ENCODE assay signal across 1 cellular context in the genomic region with DNA sequence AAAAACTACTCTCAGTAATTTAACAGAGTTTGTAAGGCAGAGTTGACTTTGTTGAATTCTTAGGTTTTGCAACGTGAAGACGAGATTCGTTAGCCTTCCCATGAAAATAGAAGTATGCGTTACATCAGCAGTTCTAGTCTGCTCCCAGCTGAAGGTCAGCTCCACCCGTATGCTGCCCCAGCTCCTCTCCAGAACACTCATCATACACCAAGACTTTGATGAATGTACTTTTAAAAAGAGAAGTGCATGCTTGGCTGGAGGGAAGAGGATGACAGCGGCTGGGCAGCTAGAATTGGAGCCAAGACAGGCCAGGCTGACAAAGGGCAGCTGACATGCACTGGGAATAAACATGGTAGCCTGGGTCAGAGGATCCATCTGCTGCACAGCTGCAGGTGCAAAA.
TF ChIP-seq lines count a peak whose summit lies in the region.

No MANE protein-coding gene starts in this region.

TF ChIP-seq in GM23338, 12 proteins besides CTCF, POLR2A, EP300 and RAD21 (continued from another document):
- TF ChIP-seq, protein P1, sequence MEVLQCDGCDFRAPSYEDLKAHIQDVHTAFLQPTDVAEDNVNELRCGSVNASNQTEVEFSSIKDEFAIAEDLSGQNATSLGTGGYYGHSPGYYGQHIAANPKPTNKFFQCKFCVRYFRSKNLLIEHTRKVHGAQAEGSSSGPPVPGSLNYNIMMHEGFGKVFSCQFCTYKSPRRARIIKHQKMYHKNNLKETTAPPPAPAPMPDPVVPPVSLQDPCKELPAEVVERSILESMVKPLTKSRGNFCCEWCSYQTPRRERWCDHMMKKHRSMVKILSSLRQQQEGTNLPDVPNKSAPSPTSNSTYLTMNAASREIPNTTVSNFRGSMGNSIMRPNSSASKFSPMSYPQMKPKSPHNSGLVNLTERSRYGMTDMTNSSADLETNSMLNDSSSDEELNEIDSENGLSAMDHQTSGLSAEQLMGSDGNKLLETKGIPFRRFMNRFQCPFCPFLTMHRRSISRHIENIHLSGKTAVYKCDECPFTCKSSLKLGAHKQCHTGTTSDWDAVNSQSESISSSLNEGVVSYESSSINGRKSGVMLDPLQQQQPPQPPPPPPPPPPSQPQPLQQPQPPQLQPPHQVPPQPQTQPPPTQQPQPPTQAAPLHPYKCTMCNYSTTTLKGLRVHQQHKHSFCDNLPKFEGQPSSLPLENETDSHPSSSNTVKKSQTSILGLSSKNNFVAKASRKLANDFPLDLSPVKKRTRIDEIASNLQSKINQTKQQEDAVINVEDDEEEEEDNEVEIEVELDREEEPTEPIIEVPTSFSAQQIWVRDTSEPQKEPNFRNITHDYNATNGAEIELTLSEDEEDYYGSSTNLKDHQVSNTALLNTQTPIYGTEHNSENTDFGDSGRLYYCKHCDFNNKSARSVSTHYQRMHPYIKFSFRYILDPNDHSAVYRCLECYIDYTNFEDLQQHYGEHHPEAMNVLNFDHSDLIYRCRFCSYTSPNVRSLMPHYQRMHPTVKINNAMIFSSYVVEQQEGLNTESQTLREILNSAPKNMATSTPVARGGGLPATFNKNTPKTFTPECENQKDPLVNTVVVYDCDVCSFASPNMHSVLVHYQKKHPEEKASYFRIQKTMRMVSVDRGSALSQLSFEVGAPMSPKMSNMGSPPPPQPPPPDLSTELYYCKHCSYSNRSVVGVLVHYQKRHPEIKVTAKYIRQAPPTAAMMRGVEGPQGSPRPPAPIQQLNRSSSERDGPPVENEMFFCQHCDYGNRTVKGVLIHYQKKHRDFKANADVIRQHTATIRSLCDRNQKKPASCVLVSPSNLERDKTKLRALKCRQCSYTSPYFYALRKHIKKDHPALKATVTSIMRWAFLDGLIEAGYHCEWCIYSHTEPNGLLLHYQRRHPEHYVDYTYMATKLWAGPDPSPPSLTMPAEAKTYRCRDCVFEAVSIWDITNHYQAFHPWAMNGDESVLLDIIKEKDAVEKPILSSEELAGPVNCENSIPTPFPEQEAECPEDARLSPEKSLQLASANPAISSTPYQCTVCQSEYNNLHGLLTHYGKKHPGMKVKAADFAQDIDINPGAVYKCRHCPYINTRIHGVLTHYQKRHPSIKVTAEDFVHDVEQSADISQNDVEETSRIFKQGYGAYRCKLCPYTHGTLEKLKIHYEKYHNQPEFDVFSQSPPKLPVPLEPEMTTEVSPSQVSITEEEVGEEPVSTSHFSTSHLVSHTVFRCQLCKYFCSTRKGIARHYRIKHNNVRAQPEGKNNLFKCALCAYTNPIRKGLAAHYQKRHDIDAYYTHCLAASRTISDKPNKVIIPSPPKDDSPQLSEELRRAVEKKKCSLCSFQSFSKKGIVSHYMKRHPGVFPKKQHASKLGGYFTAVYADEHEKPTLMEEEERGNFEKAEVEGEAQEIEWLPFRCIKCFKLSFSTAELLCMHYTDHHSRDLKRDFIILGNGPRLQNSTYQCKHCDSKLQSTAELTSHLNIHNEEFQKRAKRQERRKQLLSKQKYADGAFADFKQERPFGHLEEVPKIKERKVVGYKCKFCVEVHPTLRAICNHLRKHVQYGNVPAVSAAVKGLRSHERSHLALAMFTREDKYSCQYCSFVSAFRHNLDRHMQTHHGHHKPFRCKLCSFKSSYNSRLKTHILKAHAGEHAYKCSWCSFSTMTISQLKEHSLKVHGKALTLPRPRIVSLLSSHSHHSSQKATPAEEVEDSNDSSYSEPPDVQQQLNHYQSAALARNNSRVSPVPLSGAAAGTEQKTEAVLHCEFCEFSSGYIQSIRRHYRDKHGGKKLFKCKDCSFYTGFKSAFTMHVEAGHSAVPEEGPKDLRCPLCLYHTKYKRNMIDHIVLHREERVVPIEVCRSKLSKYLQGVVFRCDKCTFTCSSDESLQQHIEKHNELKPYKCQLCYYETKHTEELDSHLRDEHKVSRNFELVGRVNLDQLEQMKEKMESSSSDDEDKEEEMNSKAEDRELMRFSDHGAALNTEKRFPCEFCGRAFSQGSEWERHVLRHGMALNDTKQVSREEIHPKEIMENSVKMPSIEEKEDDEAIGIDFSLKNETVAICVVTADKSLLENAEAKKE (CRISPR knock-in tag; IDR thresholded peaks at IDR 0.05) = no peak
- TF ChIP-seq CREB1 (CRISPR knock-in tag; IDR thresholded peaks at IDR 0.05; ENCODE audit: low read depth) = no peak
- TF ChIP-seq EZH2phosphoT487 (IDR thresholded peaks at IDR 0.05; ENCODE audit: unreplicated experiment) = no peak
- TF ChIP-seq STAT1 (IDR thresholded peaks at IDR 0.05; ENCODE audit: unreplicated experiment) = no peak
- TF ChIP-seq ZNF114 (CRISPR knock-in tag; IDR thresholded peaks at IDR 0.05) = no peak
- TF ChIP-seq EZH2 (IDR thresholded peaks at IDR 0.05; ENCODE audit: low read depth, unreplicated experiment) = no peak
- no peak for TF ChIP-seq ZNF331 (CRISPR knock-in tag; IDR thresholded peaks at IDR 0.05; ENCODE audit: low read depth)
- TF ChIP-seq, protein P2, sequence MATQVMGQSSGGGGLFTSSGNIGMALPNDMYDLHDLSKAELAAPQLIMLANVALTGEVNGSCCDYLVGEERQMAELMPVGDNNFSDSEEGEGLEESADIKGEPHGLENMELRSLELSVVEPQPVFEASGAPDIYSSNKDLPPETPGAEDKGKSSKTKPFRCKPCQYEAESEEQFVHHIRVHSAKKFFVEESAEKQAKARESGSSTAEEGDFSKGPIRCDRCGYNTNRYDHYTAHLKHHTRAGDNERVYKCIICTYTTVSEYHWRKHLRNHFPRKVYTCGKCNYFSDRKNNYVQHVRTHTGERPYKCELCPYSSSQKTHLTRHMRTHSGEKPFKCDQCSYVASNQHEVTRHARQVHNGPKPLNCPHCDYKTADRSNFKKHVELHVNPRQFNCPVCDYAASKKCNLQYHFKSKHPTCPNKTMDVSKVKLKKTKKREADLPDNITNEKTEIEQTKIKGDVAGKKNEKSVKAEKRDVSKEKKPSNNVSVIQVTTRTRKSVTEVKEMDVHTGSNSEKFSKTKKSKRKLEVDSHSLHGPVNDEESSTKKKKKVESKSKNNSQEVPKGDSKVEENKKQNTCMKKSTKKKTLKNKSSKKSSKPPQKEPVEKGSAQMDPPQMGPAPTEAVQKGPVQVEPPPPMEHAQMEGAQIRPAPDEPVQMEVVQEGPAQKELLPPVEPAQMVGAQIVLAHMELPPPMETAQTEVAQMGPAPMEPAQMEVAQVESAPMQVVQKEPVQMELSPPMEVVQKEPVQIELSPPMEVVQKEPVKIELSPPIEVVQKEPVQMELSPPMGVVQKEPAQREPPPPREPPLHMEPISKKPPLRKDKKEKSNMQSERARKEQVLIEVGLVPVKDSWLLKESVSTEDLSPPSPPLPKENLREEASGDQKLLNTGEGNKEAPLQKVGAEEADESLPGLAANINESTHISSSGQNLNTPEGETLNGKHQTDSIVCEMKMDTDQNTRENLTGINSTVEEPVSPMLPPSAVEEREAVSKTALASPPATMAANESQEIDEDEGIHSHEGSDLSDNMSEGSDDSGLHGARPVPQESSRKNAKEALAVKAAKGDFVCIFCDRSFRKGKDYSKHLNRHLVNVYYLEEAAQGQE (IDR thresholded peaks at IDR 0.05; ENCODE audit: unreplicated experiment) = no peak
